8 cellular contexts compared by ENCODE assay signal in the genomic region with DNA sequence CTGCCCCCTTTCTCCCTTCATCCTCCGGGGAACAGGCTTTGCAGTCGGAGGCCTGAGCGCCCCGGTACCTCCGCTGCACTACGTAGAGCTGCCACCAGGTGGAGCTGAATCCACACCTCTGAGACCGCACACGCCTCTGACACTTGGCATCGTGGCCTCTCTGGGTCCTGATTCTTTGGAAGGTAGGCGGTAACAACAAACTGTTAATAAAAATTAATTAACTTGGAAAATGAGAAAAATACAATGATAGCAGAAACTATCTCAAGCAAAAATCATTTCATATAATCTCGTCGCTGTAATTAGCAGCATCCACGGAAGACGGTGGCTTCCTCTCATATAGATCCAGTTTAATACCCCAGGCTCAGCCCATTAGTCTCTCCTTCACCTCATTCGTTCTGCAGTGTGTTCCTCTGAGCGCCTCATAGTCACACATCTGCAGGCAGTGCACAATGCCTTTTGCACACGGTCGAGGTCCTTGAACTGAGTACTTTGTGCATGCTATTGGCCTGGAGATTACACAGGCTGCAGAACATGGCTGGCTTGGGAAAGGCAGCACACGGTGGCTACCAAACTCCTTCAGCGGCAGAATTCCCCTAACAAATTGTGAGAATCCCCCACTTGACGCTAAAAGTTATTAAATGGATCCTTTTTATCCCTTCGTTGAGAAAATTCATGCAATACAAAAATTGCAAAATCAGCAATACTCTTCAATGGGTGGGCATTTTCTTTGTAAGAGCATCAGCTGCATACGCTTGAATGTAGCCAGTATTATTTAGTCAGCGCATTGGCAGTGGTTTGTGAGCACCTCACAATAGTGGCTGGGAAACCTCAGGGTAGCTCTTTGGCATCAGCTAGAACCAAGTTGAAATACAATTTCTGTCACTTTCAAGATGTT. TPM values are rescaled to one million over a fixed set of nuclear protein-coding genes. Genes with fewer than 3 reads are reported as not detected.
A peak's percentile ranks its signal among the peaks of the same experiment; 100 is the strongest.
DNase-seq lines count a peak whose midpoint lies in the region; ATAC-seq lines count a peak whose summit lies in the region.

No MANE protein-coding gene starts in this region.

- no peaks in the 10 kb centered on the region for H3K79me1 ChIP-seq in mesendoderm (ENCODE audit: low read length)

- H3K4me1 Mint-ChIP-seq in CD4-positive, CD25-positive, alpha-beta regulatory T cell = peaks cover 4 to 7% (median 6%) of the 10 kb centered on the region in 4 donors
- H3K4me1 Mint-ChIP-seq in effector memory CD8-positive, alpha-beta T cell (ENCODE audit: low read depth in 2 of 2) = peaks cover 2 to 4% of the 10 kb centered on the region in 2 donors

- no peaks in the 10 kb centered on the region for H3K36me3 ChIP-seq in CD4-positive, CD25-positive, alpha-beta regulatory T cell (ENCODE audit: control insufficient read depth, insufficient read depth, low read length)
- H3K36me3 ChIP-seq in mesendoderm (ENCODE audit: control insufficient read depth, insufficient read depth, low read length) = no peaks in the 10 kb centered on the region

- no CpG with 5 or more reads among the region's 24 CpGs for WGBS in mesendoderm (ENCODE audit: extremely low coverage, insufficient coverage, low lambda C conversion rate)

- H3K4me2 ChIP-seq in mesendoderm (ENCODE audit: low read length) = no peak overlapping the region

- H2BK120ac ChIP-seq in mesendoderm (ENCODE audit: low read depth, low read length) = no peak overlapping the region

- H3K27ac ChIP-seq in CD4-positive, CD25-positive, alpha-beta regulatory T cell (ENCODE audit: insufficient read depth, low read length, poor library complexity, severe bottlenecking) = no peak overlapping the region
- no peak overlapping the region for H3K27ac ChIP-seq in mesendoderm (ENCODE audit: low read depth, low read length)

- H3K36me3 Mint-ChIP-seq in CD4-positive, CD25-positive, alpha-beta regulatory T cell = no peaks in the 10 kb centered on the region
- H3K36me3 Mint-ChIP-seq in effector memory CD8-positive, alpha-beta T cell (ENCODE audit: insufficient read depth) = no peaks in the 10 kb centered on the region

- peaks cover 2% of the 10 kb centered on the region for H3K27me3 ChIP-seq in CD4-positive, CD25-positive, alpha-beta regulatory T cell (ENCODE audit: control insufficient read depth, insufficient read depth, low read length)
- H3K27me3 ChIP-seq in mesendoderm (ENCODE audit: insufficient read depth, low read length, poor library complexity) = no peaks in the 10 kb centered on the region

- peaks cover 11% of the 10 kb centered on the region for H3K27me3 Mint-ChIP-seq in CD4-positive, CD25-positive, alpha-beta regulatory T cell
- H3K27me3 Mint-ChIP-seq in effector memory CD8-positive, alpha-beta T cell = peaks cover 14 to 17% of the 10 kb centered on the region in 2 donors

- H3K9ac ChIP-seq in mesendoderm (ENCODE audit: low read length) = no peak overlapping the region

- peak; percentile 90 to 95 for ATAC-seq in CD4-positive, CD25-positive, alpha-beta regulatory T cell (ENCODE audit: low read depth in 2 of 2)
- peak; percentile 92 for ATAC-seq in HG03175 (IDR thresholded peaks at IDR 0.05; ENCODE audit: unreplicated experiment)
- ATAC-seq in effector memory CD8-positive, alpha-beta T cell (replicated peaks) = peak; percentile 97

- H2BK5ac ChIP-seq in mesendoderm (ENCODE audit: low read length) = no peak overlapping the region

- H3K23ac ChIP-seq in mesendoderm (ENCODE audit: low read length) = no peak overlapping the region

- no peaks in the 10 kb centered on the region for H3K79me2 ChIP-seq in mesendoderm (ENCODE audit: control insufficient read depth, insufficient read depth, low read length)

- no peak overlapping the region for H3K4me3 Mint-ChIP-seq in CD4-positive, CD25-positive, alpha-beta regulatory T cell
- H3K4me3 Mint-ChIP-seq in effector memory CD8-positive, alpha-beta T cell = no peak overlapping the region

- H4K5ac ChIP-seq in mesendoderm (ENCODE audit: low read length) = no peak overlapping the region

- no peak overlapping the region for H3K4ac ChIP-seq in mesendoderm (ENCODE audit: low read depth, low read length)

- peak overlapping the region in 1 of 3 donors; percentile 57 for H3K27ac Mint-ChIP-seq in CD4-positive, CD25-positive, alpha-beta regulatory T cell
- no peak overlapping the region for H3K27ac Mint-ChIP-seq in effector memory CD8-positive, alpha-beta T cell

- DNase-seq in CD4-positive, CD25-positive, alpha-beta regulatory T cell = peak; percentile 58 to 76 (median 74)
- DNase-seq in GM19238 (ENCODE audit: insufficient read length, low spot score) = peak; percentile 44
- DNase-seq in NCI-H774 (lab: John Stamatoyannopoulos, UW) = peak; percentile 46
- DNase-seq in activated CD8-positive, alpha-beta memory T cell treated with anti-CD3 and anti-CD28 coated beads for 1 hour (ENCODE audit: extremely low read depth in 1 of 2, low read depth in 1 of 2) = peak; percentile 56 to 59
- peak; percentile 81 to 87 (median 82) for DNase-seq in effector memory CD8-positive, alpha-beta T cell
- peak; percentile 80 for DNase-seq in mesendoderm
- peak; percentile 69 for DNase-seq in stimulated activated CD8-positive, alpha-beta memory T cell treated with anti-CD3 and anti-CD28 coated beads, Interleukin-4, amount 100 ng/mL, for 24 hours (ENCODE audit: low read depth)

- H3K9me3 ChIP-seq in CD4-positive, CD25-positive, alpha-beta regulatory T cell (ENCODE audit: control insufficient read depth in 2 of 2, low read length in 2 of 2) = no peaks in the 10 kb centered on the region

- peaks cover 2% of the 10 kb centered on the region for H3K4me1 ChIP-seq in CD4-positive, CD25-positive, alpha-beta regulatory T cell (ENCODE audit: control insufficient read depth, insufficient read depth, low read length, poor library complexity, severe bottlenecking)
- no peaks in the 10 kb centered on the region for H3K4me1 ChIP-seq in mesendoderm (ENCODE audit: control insufficient read depth, low read depth, low read length)

- no peak overlapping the region for H2BK15ac ChIP-seq in mesendoderm (replicated peaks; ENCODE audit: low read depth)

- peaks cover 0 to 2% (median 0%) of the 10 kb centered on the region in 7 donors for H3K9me3 Mint-ChIP-seq in CD4-positive, CD25-positive, alpha-beta regulatory T cell
- H3K9me3 Mint-ChIP-seq in effector memory CD8-positive, alpha-beta T cell = no peaks in the 10 kb centered on the region

- no peak overlapping the region for H3K56ac ChIP-seq in mesendoderm (ENCODE audit: low read length)

- H2AK5ac ChIP-seq in mesendoderm (ENCODE audit: low read length) = no peak overlapping the region

- no peak overlapping the region for H3K18ac ChIP-seq in mesendoderm (ENCODE audit: low read length)

- no peak overlapping the region for H3K4me3 ChIP-seq in CD4-positive, CD25-positive, alpha-beta regulatory T cell (ENCODE audit: low read depth, low read length)
- H3K4me3 ChIP-seq in mesendoderm (ENCODE audit: low read length) = no peak overlapping the region

- H4K8ac ChIP-seq in mesendoderm (ENCODE audit: low read depth, low read length) = no peak overlapping the region

RNA-seq across cellular contexts. Expression of a gene that starts 18.7 kb away (rescaled TPM):
- total RNA-seq in CD4-positive, CD25-positive, alpha-beta regulatory T cell = not detected
- not detected for polyA plus RNA-seq in CD4-positive, CD25-positive, alpha-beta regulatory T cell
- not detected for polyA plus RNA-seq in mesendoderm (2013, experiment 1 of 2)
- not detected for polyA plus RNA-seq in mesendoderm (2013, experiment 2 of 2)

RNA-seq across cellular contexts. Expression of a gene that starts 43.9 kb away (rescaled TPM):
- not detected for total RNA-seq in CD4-positive, CD25-positive, alpha-beta regulatory T cell
- polyA plus RNA-seq in CD4-positive, CD25-positive, alpha-beta regulatory T cell = not detected
- polyA plus RNA-seq in mesendoderm (2013, experiment 1 of 2) = not detected
- polyA plus RNA-seq in mesendoderm (2013, experiment 2 of 2) = not detected

RNA-seq across cellular contexts. Expression of a gene that starts 46.1 kb away (rescaled TPM):
- 1.1 TPM for total RNA-seq in CD4-positive, CD25-positive, alpha-beta regulatory T cell
- not detected for polyA plus RNA-seq in CD4-positive, CD25-positive, alpha-beta regulatory T cell
- polyA plus RNA-seq in mesendoderm (2013, experiment 1 of 2) = 2.2 TPM
- 2.1 TPM for polyA plus RNA-seq in mesendoderm (2013, experiment 2 of 2)
